8 cellular contexts compared by ENCODE assay signal in genomic region chr9:70413798-70414775, GRCh38. TPM values are rescaled to one million over a fixed set of nuclear protein-coding genes. Genes with fewer than 3 reads are reported as not detected.
DNase-seq lines count a peak whose midpoint lies in the region; ATAC-seq and TF ChIP-seq lines count a peak whose summit lies in the region.

Gene KLF9, minus strand, starts transcription at chr9:70414657. Its CDS starts 1,294 bp downstream, at chr9:70413363.

- TF ChIP-seq CTCF in coronary artery (IDR thresholded peaks at IDR 0.05), result no peak

- peak within 1 kb of the TSS; percentile 99 for H3K27ac Mint-ChIP-seq in activated CD4-positive, alpha-beta T cell treated with anti-CD3 and anti-CD28 coated beads, Interleukin-2, amount 10 ng/mL, durations not matched to agents 7 days and 5 days

- H3K9me3 Mint-ChIP-seq in activated CD4-positive, alpha-beta T cell treated with anti-CD3 and anti-CD28 coated beads, Interleukin-2, amount 10 ng/mL, durations not matched to agents 7 days and 5 days, result no peaks in the 10 kb centered on the region

- H3K27ac ChIP-seq in coronary artery, result peak within 1 kb of the TSS; percentile 100

- peak; percentile 35 for TF ChIP-seq POLR2A in GM19099 (IDR thresholded peaks at IDR 0.05; ENCODE audit: extremely low read depth, insufficient read length, low read depth)

- H3K27me3 Mint-ChIP-seq in activated CD4-positive, alpha-beta T cell treated with anti-CD3 and anti-CD28 coated beads, Interleukin-2, amount 10 ng/mL, durations not matched to agents 7 days and 5 days, result no peaks in the 10 kb centered on the region

- peaks cover 1% of the 10 kb centered on the region for H3K36me3 Mint-ChIP-seq in activated CD4-positive, alpha-beta T cell treated with anti-CD3 and anti-CD28 coated beads, Interleukin-2, amount 10 ng/mL, durations not matched to agents 7 days and 5 days (ENCODE audit: low read depth)

- DNase-seq in AG20443 (ENCODE audit: low spot score), result peak; percentile 88
- DNase-seq in NCI-H526 (lab: John Stamatoyannopoulos, UW), result peak; percentile 83 to 84
- peak; percentile 96 for DNase-seq in activated CD4-positive, alpha-beta T cell treated with anti-CD3 and anti-CD28 coated beads, Interleukin-2, amount 10 ng/mL, durations not matched to agents 7 days and 5 days
- DNase-seq in coronary artery (ENCODE audit: low spot score), result peak; percentile 99
- peak; percentile 90 to 98 for DNase-seq in left colon
- DNase-seq in stimulated activated CD4-positive, alpha-beta T cell treated with anti-CD3 and anti-CD28 coated beads, Interleukin-1b, Interleukin-23, amount 100 ng/mL, for 4 hours (ENCODE audit: low read depth in 2 of 2), result peak; percentile 69 to 80

- H3K4me3 Mint-ChIP-seq in activated CD4-positive, alpha-beta T cell treated with anti-CD3 and anti-CD28 coated beads, Interleukin-2, amount 10 ng/mL, durations not matched to agents 7 days and 5 days, result peak within 1 kb of the TSS; percentile 91

- ATAC-seq in HG03378 (IDR thresholded peaks at IDR 0.05; ENCODE audit: unreplicated experiment), result peak; percentile 62
- ATAC-seq in left colon, result peak; percentile 59

- CTCF ChIA-PET in activated CD4-positive, alpha-beta T cell treated with anti-CD3 and anti-CD28 coated beads, Interleukin-2, amount 10 ng/mL, durations not matched to agents 7 days and 5 days (lab: Charles Lee), result interaction anchor here (1.0 to 1.2 kb wide), 4 partner anchors 10 to 188 kb away, joined by 3 to 4 read pairs (median 3); no protein-coding TSS in a partner anchor

- H3K4me3 ChIP-seq in coronary artery, result peak within 1 kb of the TSS; percentile 99

- POLR2A ChIA-PET in activated CD4-positive, alpha-beta T cell treated with anti-CD3 and anti-CD28 coated beads, Interleukin-2, amount 10 ng/mL, durations not matched to agents 7 days and 5 days (lab: Charles Lee), result interaction anchor here (1.0 to 1.2 kb wide), 2 partner anchors 106 to 188 kb away, joined by 3 read pairs; no protein-coding TSS in a partner anchor

- intact Hi-C loops in left colon (cut with DNase I, micrococcal nuclease), result no loop called here

- H3K4me1 Mint-ChIP-seq in activated CD4-positive, alpha-beta T cell treated with anti-CD3 and anti-CD28 coated beads, Interleukin-2, amount 10 ng/mL, durations not matched to agents 7 days and 5 days, result peaks cover 50% of the 10 kb centered on the region

RNA-seq across cellular contexts. Expression of gene KLF9, which starts in this region (rescaled TPM):
- 10 to 100 TPM; 11.3 to 12.8 TPM for total RNA-seq in activated CD4-positive, alpha-beta T cell treated with anti-CD3 and anti-CD28 coated beads, Interleukin-2, amount 10 ng/mL, durations not matched to agents 7 days and 5 days
- total RNA-seq in left colon, result 10 to 100 TPM; 26.7 to 55.2 TPM

Comparison
In these comparisons a context has a peak if more than half of its experiments do, and no peak if none do; other contexts are left out.
1. Peak in every context shown above with its lines: DNase-seq, ATAC-seq, H3K4me3 ChIP-seq and H3K27ac ChIP-seq.